Comparison of ENCODE assay signal across 8 cellular contexts in the genomic region with DNA sequence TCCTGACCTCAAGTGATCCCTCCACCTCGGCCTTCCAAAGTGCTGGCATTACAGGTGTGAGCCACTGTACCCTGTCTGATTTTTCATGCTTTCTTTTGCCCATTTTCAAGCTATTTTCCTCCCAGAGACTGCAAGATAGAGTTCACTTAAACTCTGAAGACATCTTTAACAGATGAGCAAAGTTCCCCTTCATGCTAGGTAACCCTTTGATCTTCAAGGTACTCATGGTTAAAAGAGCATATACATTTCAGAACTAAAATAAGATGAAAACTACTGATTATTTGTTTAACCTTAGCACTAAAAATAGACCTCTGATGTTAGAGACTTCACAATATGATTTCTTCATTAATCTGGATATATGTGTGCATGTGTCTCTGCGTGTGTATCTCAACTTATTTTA.
DNase-seq lines count a peak whose midpoint lies in the region; ATAC-seq, FAIRE-seq and TF ChIP-seq lines count a peak whose summit lies in the region.
"Not testable (repeated sequence)": the region's sequence is repeated elsewhere in the genome, so short reads cannot be mapped to it uniquely, and the experiment has no call there.

No MANE protein-coding gene starts in this region.

- not testable (repeated sequence) for TF ChIP-seq EP300 in GM12878 (IDR thresholded peaks at IDR 0.05; ENCODE audit: borderline replicate concordance in 1 of 2, control insufficient read depth in 1 of 2, low read depth in 2 of 2, low read length in 2 of 2)

- TF ChIP-seq CTCF in GM13976 (IDR thresholded peaks at IDR 0.05; ENCODE audit: borderline replicate concordance, control extremely low read depth, extremely low read depth, insufficient read depth, missing control alignments); GM12878 (IDR thresholded peaks at IDR 0.05 in 2 of 3, conservative IDR thresholded peaks at IDR 0.05 in 1 of 3; ENCODE audit: control insufficient read depth in 2 of 3, extremely low read depth in 1 of 3, insufficient read depth in 1 of 3, low read depth in 3 of 3, low read length in 3 of 3): not testable (repeated sequence)

- not testable (repeated sequence) for FAIRE-seq in GM12878 (lab: Jason Lieb, UNC)

- not testable (repeated sequence) for H3K4me1 ChIP-seq in GM12878 (ENCODE audit: control insufficient read depth, insufficient read depth, low read length)

- H3K27me3 ChIP-seq in GM12878 (replicated peaks in 1 of 2; ENCODE audit: control insufficient read depth in 2 of 2, insufficient read depth in 2 of 2, low read length in 1 of 2): not testable (repeated sequence)

- RAD21 ChIA-PET in GM12878 (lab: Charles Lee; ENCODE audit: unreplicated experiment): not testable (repeated sequence)

- H3K27ac ChIP-seq in GM12878 (ENCODE audit: control insufficient read depth, insufficient read depth): not testable (repeated sequence)

- peak overlapping the region; percentile 33 for H2AFZ ChIP-seq in GM12878 (ENCODE audit: control insufficient read depth, low read depth, low read length)

- not testable (repeated sequence) for H3K9ac ChIP-seq in GM12878 (ENCODE audit: control insufficient read depth, insufficient read depth, low read length)

- WGBS in GM12878 (ENCODE audit: insufficient coverage, insufficient replicate concordance, low lambda C conversion rate, missing lambda C conversion rate): 58% methylated on average over 1 of the region's 2 CpGs

- ATAC-seq in GM18868 (IDR thresholded peaks at IDR 0.05; ENCODE audit: unreplicated experiment) (peak; percentile 72), GM19395 (IDR thresholded peaks at IDR 0.05; ENCODE audit: unreplicated experiment) (peak; percentile 39), GM21528 (IDR thresholded peaks at IDR 0.05; ENCODE audit: low FRiP score, unreplicated experiment) (peak; percentile 17), HG02678 (IDR thresholded peaks at IDR 0.05; ENCODE audit: unreplicated experiment) (peak; percentile 51), HG03060 (IDR thresholded peaks at IDR 0.05; ENCODE audit: low read depth, unreplicated experiment) (peak; percentile 14), HG03442 (IDR thresholded peaks at IDR 0.05; ENCODE audit: unreplicated experiment) (peak; percentile 14), GM12878 (peak; percentile 40)

- SMC1A ChIA-PET in GM12878 (lab: Charles Lee; ENCODE audit: uncharacterized antibody, unreplicated experiment): not testable (repeated sequence)

- POLR2A ChIA-PET in GM12878 (lab: Charles Lee): not testable (repeated sequence)

- not testable (repeated sequence) for TF ChIP-seq POLR2A in GM12878 (IDR thresholded peaks at IDR 0.05; ENCODE audit: low read depth, low read length)

- peak; percentile 4 for DNase-seq in GM13976 (ENCODE audit: low spot score)
- DNase-seq in GM12878 (ENCODE audit: low read depth, low spot score): not testable (repeated sequence)

- H4K20me1 ChIP-seq in GM12878 (ENCODE audit: control insufficient read depth, insufficient read depth): not testable (repeated sequence)

- not testable (repeated sequence) for H3K79me2 ChIP-seq in GM12878 (ENCODE audit: control insufficient read depth, insufficient read depth, low read length)

- CTCF ChIA-PET in GM12878 (lab: Yijun Ruan, JAX): not testable (repeated sequence)

- in situ Hi-C loops in GM13976 (cut with MboI; ENCODE audit: low sequenced_read_pairs, unreplicated experiment); GM12878 (cut with MboI): not testable (repeated sequence)

- not testable (repeated sequence) for H3K36me3 ChIP-seq in GM12878 (ENCODE audit: control insufficient read depth in 2 of 2, insufficient read depth in 2 of 2, low read length in 1 of 2)

- not testable (repeated sequence) for H3K4me3 ChIP-seq in GM12878

- BruUV-seq in GM12878 (replicated peaks; lab: Mats Ljungman, UMichigan): not testable (repeated sequence)

- not testable (repeated sequence) for H3K4me2 ChIP-seq in GM12878 (ENCODE audit: control insufficient read depth, insufficient read depth)

- not testable (repeated sequence) for TF ChIP-seq RAD21 in GM12878 (IDR thresholded peaks at IDR 0.05; ENCODE audit: insufficient read depth, low read depth, low read length)

- not testable (repeated sequence) for H3K9me3 ChIP-seq in GM12878 (replicated peaks; ENCODE audit: control insufficient read depth, insufficient read depth, low read length)

- intact Hi-C loops in GM12878 (cut with micrococcal nuclease; ENCODE audit: unreplicated experiment): not testable (repeated sequence)

Comparison
In these comparisons a context has a peak if more than half of its experiments do, and no peak if none do; other contexts are left out.
1. ATAC-seq: peak in every context shown above with its lines; median percentile 72 in GM18868; 51 in HG02678; 40 in GM12878; 39 in GM19395; 17 in GM21528; 14 in HG03060; 14 in HG03442.